ENCODE assay signal across 1 cellular context in genomic region chr9:68545033-68545705, GRCh38.
TF ChIP-seq lines count a peak whose summit lies in the region.

No MANE protein-coding gene starts in this region.

TF ChIP-seq in GM12878, 131 proteins besides CTCF, POLR2A, EP300 and RAD21 (continued from another document):
- TF ChIP-seq, protein P1, sequence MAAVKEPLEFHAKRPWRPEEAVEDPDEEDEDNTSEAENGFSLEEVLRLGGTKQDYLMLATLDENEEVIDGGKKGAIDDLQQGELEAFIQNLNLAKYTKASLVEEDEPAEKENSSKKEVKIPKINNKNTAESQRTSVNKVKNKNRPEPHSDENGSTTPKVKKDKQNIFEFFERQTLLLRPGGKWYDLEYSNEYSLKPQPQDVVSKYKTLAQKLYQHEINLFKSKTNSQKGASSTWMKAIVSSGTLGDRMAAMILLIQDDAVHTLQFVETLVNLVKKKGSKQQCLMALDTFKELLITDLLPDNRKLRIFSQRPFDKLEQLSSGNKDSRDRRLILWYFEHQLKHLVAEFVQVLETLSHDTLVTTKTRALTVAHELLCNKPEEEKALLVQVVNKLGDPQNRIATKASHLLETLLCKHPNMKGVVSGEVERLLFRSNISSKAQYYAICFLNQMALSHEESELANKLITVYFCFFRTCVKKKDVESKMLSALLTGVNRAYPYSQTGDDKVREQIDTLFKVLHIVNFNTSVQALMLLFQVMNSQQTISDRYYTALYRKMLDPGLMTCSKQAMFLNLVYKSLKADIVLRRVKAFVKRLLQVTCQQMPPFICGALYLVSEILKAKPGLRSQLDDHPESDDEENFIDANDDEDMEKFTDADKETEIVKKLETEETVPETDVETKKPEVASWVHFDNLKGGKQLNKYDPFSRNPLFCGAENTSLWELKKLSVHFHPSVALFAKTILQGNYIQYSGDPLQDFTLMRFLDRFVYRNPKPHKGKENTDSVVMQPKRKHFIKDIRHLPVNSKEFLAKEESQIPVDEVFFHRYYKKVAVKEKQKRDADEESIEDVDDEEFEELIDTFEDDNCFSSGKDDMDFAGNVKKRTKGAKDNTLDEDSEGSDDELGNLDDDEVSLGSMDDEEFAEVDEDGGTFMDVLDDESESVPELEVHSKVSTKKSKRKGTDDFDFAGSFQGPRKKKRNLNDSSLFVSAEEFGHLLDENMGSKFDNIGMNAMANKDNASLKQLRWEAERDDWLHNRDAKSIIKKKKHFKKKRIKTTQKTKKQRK (IDR thresholded peaks at IDR 0.05; ENCODE audit: low read depth, low read length) = no peak
- TF ChIP-seq YY1 (IDR thresholded peaks at IDR 0.05; ENCODE audit: low read depth, low read length) (peak; percentile 59; the same call in 1 of the 2 replicates), RCOR1 (conservative IDR thresholded peaks at IDR 0.05; ENCODE audit: low read depth, low read length) (no peak), SUPT20H (IDR thresholded peaks at IDR 0.05; ENCODE audit: borderline replicate concordance, control insufficient read depth, low read depth, low read length) (no peak), MTA3 (IDR thresholded peaks at IDR 0.05; ENCODE audit: borderline replicate concordance, low read length) (0 out of 2 replicates have a peak, but pooled peaks have one; percentile 42), SMAD5 (IDR thresholded peaks at IDR 0.05; ENCODE audit: low read depth) (no peak), POU2F2 (IDR thresholded peaks at IDR 0.05; ENCODE audit: borderline replicate concordance, low read depth, low read length) (peak; percentile 38; the same call in 1 of the 3 replicates), MYC (IDR thresholded peaks at IDR 0.05; ENCODE audit: insufficient read depth, insufficient read length, insufficient replicate concordance, low read length, severe bottlenecking) (no peak), EGR1 (IDR thresholded peaks at IDR 0.05; ENCODE audit: borderline replicate concordance in 1 of 2, low read depth in 2 of 2, low read length in 2 of 2) (no peak), RBBP5 (conservative IDR thresholded peaks at IDR 0.05) (no peak), RELA (IDR thresholded peaks at IDR 0.05; ENCODE audit: borderline replicate concordance, partially characterized antibody) (no peak), GABPA (IDR thresholded peaks at IDR 0.05; ENCODE audit: low read depth) (no peak), NFIC (IDR thresholded peaks at IDR 0.05; ENCODE audit: low read depth, low read length) (peak; percentile 71), ZNF384 (IDR thresholded peaks at IDR 0.05; ENCODE audit: borderline replicate concordance, low read depth, low read length) (no peak), PAX5 (IDR thresholded peaks at IDR 0.05; ENCODE audit: borderline replicate concordance, low read depth, low read length) (no peak), ZNF592 (IDR thresholded peaks at IDR 0.05) (no peak), BMI1 (IDR thresholded peaks at IDR 0.05; ENCODE audit: borderline replicate concordance) (0 out of 2 replicates have a peak, but pooled peaks have one; percentile 24), WRNIP1 (IDR thresholded peaks at IDR 0.05; ENCODE audit: borderline replicate concordance, low read depth, low read length) (no peak), YBX1 (IDR thresholded peaks at IDR 0.05) (no peak), IRF4 (IDR thresholded peaks at IDR 0.05; ENCODE audit: low read depth, low read length) (no peak), JUNB (IDR thresholded peaks at IDR 0.05) (peak; percentile 62; the same call in 1 of the 2 replicates), DPF2 (IDR thresholded peaks at IDR 0.05) (0 out of 2 replicates have a peak, but pooled peaks have one; percentile 21), JUND (IDR thresholded peaks at IDR 0.05; ENCODE audit: low read depth, low read length) (no peak), RFX5 (IDR thresholded peaks at IDR 0.05; ENCODE audit: low read depth, low read length) (no peak)
- TF ChIP-seq, protein P2, sequence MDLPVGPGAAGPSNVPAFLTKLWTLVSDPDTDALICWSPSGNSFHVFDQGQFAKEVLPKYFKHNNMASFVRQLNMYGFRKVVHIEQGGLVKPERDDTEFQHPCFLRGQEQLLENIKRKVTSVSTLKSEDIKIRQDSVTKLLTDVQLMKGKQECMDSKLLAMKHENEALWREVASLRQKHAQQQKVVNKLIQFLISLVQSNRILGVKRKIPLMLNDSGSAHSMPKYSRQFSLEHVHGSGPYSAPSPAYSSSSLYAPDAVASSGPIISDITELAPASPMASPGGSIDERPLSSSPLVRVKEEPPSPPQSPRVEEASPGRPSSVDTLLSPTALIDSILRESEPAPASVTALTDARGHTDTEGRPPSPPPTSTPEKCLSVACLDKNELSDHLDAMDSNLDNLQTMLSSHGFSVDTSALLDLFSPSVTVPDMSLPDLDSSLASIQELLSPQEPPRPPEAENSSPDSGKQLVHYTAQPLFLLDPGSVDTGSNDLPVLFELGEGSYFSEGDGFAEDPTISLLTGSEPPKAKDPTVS (IDR thresholded peaks at IDR 0.05; ENCODE audit: low read depth, low read length) = no peak
- TF ChIP-seq, protein P3, sequence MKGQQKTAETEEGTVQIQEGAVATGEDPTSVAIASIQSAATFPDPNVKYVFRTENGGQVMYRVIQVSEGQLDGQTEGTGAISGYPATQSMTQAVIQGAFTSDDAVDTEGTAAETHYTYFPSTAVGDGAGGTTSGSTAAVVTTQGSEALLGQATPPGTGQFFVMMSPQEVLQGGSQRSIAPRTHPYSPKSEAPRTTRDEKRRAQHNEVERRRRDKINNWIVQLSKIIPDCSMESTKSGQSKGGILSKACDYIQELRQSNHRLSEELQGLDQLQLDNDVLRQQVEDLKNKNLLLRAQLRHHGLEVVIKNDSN (IDR thresholded peaks at IDR 0.05; ENCODE audit: borderline replicate concordance, extremely low read length, insufficient read depth, low read depth, low read length) = no peak
